Comparison of ENCODE assay signal across 8 cellular contexts in genomic region chr5:80204808-80205614, GRCh38. TPM values are rescaled to one million over a fixed set of nuclear protein-coding genes. Genes with fewer than 3 reads are reported as not detected.
DNase-seq lines count a peak whose midpoint lies in the region; ATAC-seq and TF ChIP-seq lines count a peak whose summit lies in the region.

No MANE protein-coding gene starts in this region.

- peaks cover 31% of the 10 kb centered on the region for H3K4me1 Mint-ChIP-seq in neural crest cell

- H3K9me3 ChIP-seq in PC-9 (ENCODE audit: insufficient read depth, low read depth), result no peaks in the 10 kb centered on the region

- H3K4me3 Mint-ChIP-seq in neural crest cell, result no peak overlapping the region

- H3K36me3 ChIP-seq in PC-9 (ENCODE audit: low read depth), result peaks cover 9% of the 10 kb centered on the region; the same call in 1 of the 2 replicates

- peaks cover 85% of the 10 kb centered on the region for H3K79me2 ChIP-seq in PC-9 (ENCODE audit: low read depth)

- no peaks in the 10 kb centered on the region for H4K20me1 ChIP-seq in PC-9 (ENCODE audit: insufficient read depth)

- H3K27ac Mint-ChIP-seq in neural crest cell (ENCODE audit: unreplicated experiment), result peak overlapping the region; percentile 83

- no peaks in the 10 kb centered on the region; the same call in 1 of the 2 replicates for H3K4me1 ChIP-seq in PC-9 (replicated peaks; ENCODE audit: insufficient read depth)

- DNase-seq in GM10248 (ENCODE audit: extremely low spot score) (no peak), PC-9 (no peak), dorsolateral prefrontal cortex (no peak), neural crest cell (ENCODE audit: low read depth, low spot score) (no peak), DMS153 (lab: John Stamatoyannopoulos, UW) (no peak), DMS 273 treated with DMSO at 0.1 percent for 48 hours (lab: John Stamatoyannopoulos, UW) (no peak)
- no peak for DNase-seq in stimulated activated CD4-positive, alpha-beta T cell treated with anti-CD3 and anti-CD28 coated beads, Interleukin-15, amount 100 ng/mL, for 24 hours

- 0 out of 2 replicates have a peak overlapping the region, but pooled peaks have one; percentile 28 for H3K27ac ChIP-seq in PC-9
- H3K27ac ChIP-seq in dorsolateral prefrontal cortex, result peak overlapping the region; percentile 19 to 98 (median 91)

- H3K9me2 ChIP-seq in PC-9 (ENCODE audit: insufficient read depth), result no peaks in the 10 kb centered on the region

- no peak overlapping the region for H3K4me2 ChIP-seq in PC-9

- POLR2A ChIA-PET in GM10248 (lab: Yijun Ruan, JAX) (no interaction called here), PC-9 (lab: Charles Lee; ENCODE audit: unreplicated experiment) (interaction anchor here (0.6 kb wide), 1 partner anchor 19 kb away, joined by 5 read pairs; no protein-coding TSS in a partner anchor)

- no peaks in the 10 kb centered on the region; the same call in 1 of the 2 replicates for H3F3A ChIP-seq in PC-9 (ENCODE audit: insufficient read depth, low read depth)

- peak; percentile 5 for TF ChIP-seq CTCF in GM10248 (IDR thresholded peaks at IDR 0.05; ENCODE audit: control extremely low read depth, extremely low read depth, low read depth, missing control alignments)
- no peak for TF ChIP-seq CTCF in PC-9 (conservative IDR thresholded peaks at IDR 0.05)
- TF ChIP-seq CTCF in dorsolateral prefrontal cortex (IDR thresholded peaks at IDR 0.05 in 54 of 56, conservative IDR thresholded peaks at IDR 0.05 in 2 of 56; ENCODE audit: low read depth in 1 of 56, partially characterized antibody in 56 of 56), result peak in 2 of 56 donors; percentile 13 to 21
- TF ChIP-seq CTCF in neural crest cell (conservative IDR thresholded peaks at IDR 0.05), result no peak

- intact Hi-C loops in PC-9 (cut with micrococcal nuclease; ENCODE audit: unreplicated experiment), result no loop called here
- intact Hi-C loops in dorsolateral prefrontal cortex (cut with DNase I), result loop anchor here in 1 of 2 donors (10.0 kb wide), 1 partner anchor 50 kb away; no protein-coding TSS in a partner anchor

- no TSS peak for BruUV-seq in PC-9 (replicated peaks; lab: Mats Ljungman, UMichigan)

- H3K4me3 ChIP-seq in PC-9, result no peak overlapping the region
- H3K4me3 ChIP-seq in dorsolateral prefrontal cortex, result peak overlapping the region in 7 of 59 donors; percentile 0 to 40 (median 10)

- H3K27me3 Mint-ChIP-seq in neural crest cell (ENCODE audit: low read depth), result no peaks in the 10 kb centered on the region

- CTCF ChIA-PET in GM10248 (lab: Yijun Ruan, JAX) (interaction anchor here (1.1 to 2.0 kb wide), 6 partner anchors 8 to 122 kb away, joined by 3 to 6 read pairs (median 5); no protein-coding TSS in a partner anchor), PC-9 (lab: Charles Lee) (no interaction called here)

- no peaks in the 10 kb centered on the region for H3K9me3 Mint-ChIP-seq in neural crest cell

- no peaks in the 10 kb centered on the region for H3K36me3 Mint-ChIP-seq in neural crest cell (ENCODE audit: low read depth)

- no peak for ATAC-seq in HG02870 (IDR thresholded peaks at IDR 0.05; ENCODE audit: unreplicated experiment)

- H2AFZ ChIP-seq in PC-9, result no peak overlapping the region

- no peaks in the 10 kb centered on the region for H3K27me3 ChIP-seq in PC-9 (ENCODE audit: insufficient read depth, low read depth)
- H3K27me3 ChIP-seq in dorsolateral prefrontal cortex, result no peaks in the 10 kb centered on the region

RNA-seq across cellular contexts. Expression of gene SERINC5, which starts 50.8 kb away (rescaled TPM):
- total RNA-seq in PC-9 (2021) (68.8 and 77.7 TPM in 2 replicates), dorsolateral prefrontal cortex (100 to 1,000 TPM in 2 of 120 experiments, 10 to 100 TPM in 118; 25.0 to 117 (median 44.7) TPM), neural crest cell (7.9 and 8.3 TPM in 2 replicates)
